Comparison of ENCODE assay signal across 23 cellular contexts in genomic region chr2:123717616-123718279, GRCh38.
"Had no signal": no experiment of that assay in that cellular context is flagged by ENCODE, and none has a peak within 500 bp of the region (broad histone marks: within the 10 kb centered on the region; RNA-seq: fewer than 3 reads in every experiment).

No MANE protein-coding gene starts in this region.

- H3K9me3 ChIP-seq: breast epithelium, SJCRH30 had no signal

- H3K27ac Mint-ChIP-seq: activated B cell treated with CpG ODN at 0.5 μM for 24 hours; activated CD4-positive, alpha-beta T cell treated with anti-CD3 and anti-CD28 coated beads, Interleukin-2, amount 10 ng/mL, durations not matched to agents 24 days and 14 days; activated CD8-positive, alpha-beta memory T cell treated with anti-CD3 and anti-CD28 coated beads, Interleukin-2, amount 10 ng/mL, durations not matched to agents 7 days and 5 days; activated naive CD4-positive, alpha-beta T cell treated with anti-CD3 and anti-CD28 coated beads, Interleukin-2, amount 50 U/mL, for 72 hours; activated naive CD8-positive, alpha-beta T cell treated with anti-CD3 and anti-CD28 coated beads, Interleukin-2, amount 50 U/mL, for 24 hours; activated T-cell treated with anti-CD3 and anti-CD28 coated beads, Interleukin-2, amount 50 U/mL, for 24 hours; T-helper 17 cell had no signal

- H3K27me3 ChIP-seq: breast epithelium, MG63, SJCRH30 had no signal

- H3K36me3 Mint-ChIP-seq: activated CD8-positive, alpha-beta memory T cell treated with anti-CD3 and anti-CD28 coated beads, Interleukin-2, amount 10 ng/mL, durations not matched to agents 7 days and 5 days; activated naive CD4-positive, alpha-beta T cell treated with anti-CD3 and anti-CD28 coated beads, Interleukin-2, amount 50 U/mL, for 72 hours had no signal

- H3K4me1 Mint-ChIP-seq: activated B cell treated with CpG ODN at 0.5 μM for 24 hours; activated CD4-positive, alpha-beta T cell treated with anti-CD3 and anti-CD28 coated beads, Interleukin-2, amount 10 ng/mL, durations not matched to agents 24 days and 14 days; activated CD8-positive, alpha-beta memory T cell treated with anti-CD3 and anti-CD28 coated beads, Interleukin-2, amount 10 ng/mL, durations not matched to agents 7 days and 5 days; activated naive CD8-positive, alpha-beta T cell treated with anti-CD3 and anti-CD28 coated beads, Interleukin-2, amount 50 U/mL, for 24 hours; T-helper 17 cell had no signal

- H3K27ac ChIP-seq: breast epithelium, SJCRH30 had no signal

- DNase-seq: activated B cell treated with CpG ODN at 0.5 μM for 24 hours; activated CD4-positive, alpha-beta T cell treated with anti-CD3 and anti-CD28 coated beads for 1 hour; activated CD4-positive, alpha-beta T cell treated with anti-CD3 and anti-CD28 coated beads, Interleukin-2, amount 10 ng/mL, durations not matched to agents 24 days and 14 days; activated CD4-positive, alpha-beta T cell treated with anti-CD3 and anti-CD28 coated beads, Interleukin-2, amount 50 U/mL, for 48 hours; activated CD8-positive, alpha-beta memory T cell treated with anti-CD3 and anti-CD28 coated beads, Interleukin-2, amount 10 ng/mL, durations not matched to agents 7 days and 5 days; activated effector memory CD4-positive, alpha-beta T cell treated with anti-CD3 and anti-CD28 coated beads, Interleukin-2, amount 50 U/mL, for 16 hours; activated naive CD4-positive, alpha-beta T cell treated with Interleukin-2 at 50 U/mL for 16 hours; activated naive CD8-positive, alpha-beta T cell treated with anti-CD3 and anti-CD28 coated beads, Interleukin-2, amount 50 U/mL, for 24 hours; activated T-cell treated with anti-CD3 and anti-CD28 coated beads, Interleukin-2, amount 50 U/mL, for 24 hours; amniotic stem cell; caudate nucleus; MG63; NCI-H1105; NCI-H1436; NCI-H1694 treated with DMSO at 0.1 percent for 48 hours; NCI-H2029 treated with DMSO at 0.1 percent for 48 hours; NCI-H526 treated with DMSO at 0.1 percent for 48 hours; NCI-H82; SJCRH30; T-helper 17 cell; T-helper 9 cell had no signal

- H3K36me3 ChIP-seq: breast epithelium, MG63, SJCRH30 had no signal

- H3K27me3 Mint-ChIP-seq: activated B cell treated with CpG ODN at 0.5 μM for 24 hours; activated CD4-positive, alpha-beta T cell treated with anti-CD3 and anti-CD28 coated beads, Interleukin-2, amount 10 ng/mL, durations not matched to agents 24 days and 14 days; activated CD8-positive, alpha-beta memory T cell treated with anti-CD3 and anti-CD28 coated beads, Interleukin-2, amount 10 ng/mL, durations not matched to agents 7 days and 5 days; activated naive CD8-positive, alpha-beta T cell treated with anti-CD3 and anti-CD28 coated beads, Interleukin-2, amount 50 U/mL, for 24 hours; activated T-cell treated with anti-CD3 and anti-CD28 coated beads, Interleukin-2, amount 50 U/mL, for 24 hours; T-helper 17 cell had no signal

- H3K4me3 Mint-ChIP-seq: activated B cell treated with CpG ODN at 0.5 μM for 24 hours; activated CD4-positive, alpha-beta T cell treated with anti-CD3 and anti-CD28 coated beads, Interleukin-2, amount 10 ng/mL, durations not matched to agents 24 days and 14 days; activated CD8-positive, alpha-beta memory T cell treated with anti-CD3 and anti-CD28 coated beads, Interleukin-2, amount 10 ng/mL, durations not matched to agents 7 days and 5 days; activated naive CD8-positive, alpha-beta T cell treated with anti-CD3 and anti-CD28 coated beads, Interleukin-2, amount 50 U/mL, for 24 hours; activated T-cell treated with anti-CD3 and anti-CD28 coated beads, Interleukin-2, amount 50 U/mL, for 24 hours; T-helper 17 cell had no signal

- H3K4me3 ChIP-seq: breast epithelium, MG63, SJCRH30 had no signal

- H3K4me1 ChIP-seq: breast epithelium, SJCRH30 had no signal

- ATAC-seq: activated CD8-positive, alpha-beta memory T cell treated with anti-CD3 and anti-CD28 coated beads, Interleukin-2, amount 10 ng/mL, durations not matched to agents 7 days and 5 days; activated naive CD4-positive, alpha-beta T cell treated with anti-CD3 and anti-CD28 coated beads, Interleukin-2, amount 50 U/mL, for 72 hours; activated naive CD8-positive, alpha-beta T cell treated with anti-CD3 and anti-CD28 coated beads, Interleukin-2, amount 50 U/mL, for 24 hours; T-helper 17 cell had no signal
